9 cellular contexts compared by ENCODE assay signal in the genomic region with DNA sequence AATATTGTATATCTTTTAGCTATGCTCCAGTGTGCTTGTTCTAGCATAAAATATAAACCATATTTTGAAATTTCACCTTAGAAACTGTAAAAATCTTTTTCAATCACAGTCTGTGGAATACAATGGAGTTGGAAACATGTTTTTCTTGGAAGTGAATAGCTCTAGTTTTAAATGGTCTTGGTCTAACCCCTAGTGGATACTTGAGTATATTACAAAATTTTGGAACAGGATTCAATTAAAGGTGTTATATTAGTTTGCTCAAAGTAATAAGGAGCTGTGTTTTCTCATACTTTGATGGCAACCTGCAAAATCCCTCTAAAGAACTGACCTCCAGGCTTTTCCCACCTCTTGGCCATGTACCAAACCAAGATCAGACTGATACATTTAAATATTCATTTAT. TPM values are rescaled to one million over a fixed set of nuclear protein-coding genes. Genes with fewer than 3 reads are reported as not detected.
DNase-seq lines count a peak whose midpoint lies in the region; ATAC-seq, FAIRE-seq and TF ChIP-seq lines count a peak whose summit lies in the region.
"Had no signal": no experiment of that assay in that cellular context is flagged by ENCODE, and none has a peak within 500 bp of the region (broad histone marks: within the 10 kb centered on the region; RNA-seq: fewer than 3 reads in every experiment).

No MANE protein-coding gene starts in this region.

- H3K4me3 ChIP-seq in OCI-LY1 (ENCODE audit: low read depth, low read length, poor library complexity, severe bottlenecking) (no peak overlapping the region), small intestine (ENCODE audit: low read depth in 1 of 2, low read length in 2 of 2) (no peak overlapping the region)

- peaks cover 56% of the 10 kb centered on the region for H3K36me3 ChIP-seq in OCI-LY1 (ENCODE audit: insufficient read depth, low read length)
- H3K36me3 ChIP-seq in small intestine (ENCODE audit: control insufficient read depth in 2 of 2, insufficient read depth in 2 of 2, low read length in 2 of 2): no peaks in the 10 kb centered on the region
- H3K36me3 ChIP-seq: brain microvascular endothelial cell had no signal

- H3K4me2 ChIP-seq in OCI-LY1 (ENCODE audit: low read length): no peak overlapping the region

- no peaks in the 10 kb centered on the region for H4K20me1 ChIP-seq in OCI-LY1 (ENCODE audit: insufficient read depth, low read length)

- no peak overlapping the region for H2AFZ ChIP-seq in OCI-LY1 (ENCODE audit: low read length)

- no peak overlapping the region for H3K9ac ChIP-seq in OCI-LY1 (ENCODE audit: low read length)

- no peaks in the 10 kb centered on the region for H3K4me1 ChIP-seq in OCI-LY1 (ENCODE audit: insufficient read depth, low read length, severe bottlenecking)
- H3K4me1 ChIP-seq in small intestine (ENCODE audit: control insufficient read depth in 2 of 2, insufficient read depth in 1 of 2, low read depth in 1 of 2, low read length in 1 of 2): no peaks in the 10 kb centered on the region

- H3K9me3 ChIP-seq in OCI-LY1 (ENCODE audit: low read length) (no peaks in the 10 kb centered on the region), small intestine (ENCODE audit: control insufficient read depth, low read depth) (no peaks in the 10 kb centered on the region)

- no peaks in the 10 kb centered on the region for H3F3A ChIP-seq in OCI-LY1 (ENCODE audit: insufficient read depth, low read length)

- H3K79me2 ChIP-seq in OCI-LY1 (ENCODE audit: insufficient read depth, low read length): no peaks in the 10 kb centered on the region

- DNase-seq in NCI-H1105 treated with DMSO at 0.1 percent for 48 hours (lab: John Stamatoyannopoulos, UW): peak; percentile 35
- DNase-seq in NCI-H1105 (lab: John Stamatoyannopoulos, UW): no peak
- DNase-seq in fibroblast of gingiva (ENCODE audit: low read depth): peak; percentile 0
- peak; percentile 1 for DNase-seq in small intestine
- DNase-seq in caudate nucleus (lab: John Stamatoyannopoulos, UW): no peak
- no peak for DNase-seq in stimulated activated CD4-positive, alpha-beta T cell treated with anti-CD3 and anti-CD28 coated beads, Interleukin-4, amount 100 ng/mL, for 24 hours
- DNase-seq: brain microvascular endothelial cell had no signal

- no peak for ATAC-seq in HG02884 (IDR thresholded peaks at IDR 0.05; ENCODE audit: unreplicated experiment)

- FAIRE-seq in small intestine (lab: Jason Lieb, UNC): no peak

- H3K27me3 ChIP-seq in OCI-LY1 (ENCODE audit: insufficient read depth, low read length) (no peaks in the 10 kb centered on the region), small intestine (ENCODE audit: control insufficient read depth in 2 of 2, insufficient read depth in 2 of 2, low read length in 2 of 2) (no peaks in the 10 kb centered on the region)
- H3K27me3 ChIP-seq: brain microvascular endothelial cell had no signal

- H3K9me2 ChIP-seq in OCI-LY1 (ENCODE audit: low read depth, low read length): no peaks in the 10 kb centered on the region

- no peak overlapping the region for H3K27ac ChIP-seq in OCI-LY1 (ENCODE audit: low read depth, low read length, poor library complexity, severe bottlenecking)
- no peak overlapping the region for H3K27ac ChIP-seq in small intestine (ENCODE audit: low read depth in 1 of 2, low read length in 1 of 2)
- no peak overlapping the region for H3K27ac ChIP-seq in caudate nucleus (ENCODE audit: low read depth, low read length)
- H3K27ac ChIP-seq: brain microvascular endothelial cell had no signal

- TF ChIP-seq CTCF in OCI-LY1 (IDR thresholded peaks at IDR 0.05; ENCODE audit: low read length): peak; percentile 29; the same call in 1 of the 2 replicates

RNA-seq across cellular contexts. Expression of gene STK26, which starts 48.2 kb away (rescaled TPM):
- polyA plus RNA-seq in small intestine: 10 to 100 TPM in 2 of 3 donors, 1 to 10 TPM in 1; 9.2 to 13.9 (median 10.7) TPM

RNA-seq across cellular contexts. Expression of gene FRMD7, which starts 56.6 kb away (rescaled TPM):
- not detected for polyA plus RNA-seq in small intestine

Comparison
In these comparisons a context has a peak if more than half of its experiments do, and no peak if none do; other contexts are left out.
1. DNase-seq: peak in NCI-H1105 treated with DMSO at 0.1 percent for 48 hours (single experiment), fibroblast of gingiva (single experiment) and small intestine (single experiment); none in NCI-H1105 (single experiment), caudate nucleus (0 of 61) and stimulated activated CD4-positive, alpha-beta T cell treated with anti-CD3 and anti-CD28 coated beads, Interleukin-4, amount 100 ng/mL, for 24 hours (single experiment).